Comparison of ENCODE assay signal across 20 cellular contexts in genomic region chr18:76482267-76482666, GRCh38. TPM values are rescaled to one million over a fixed set of nuclear protein-coding genes. Genes with fewer than 3 reads are reported as not detected.
A peak's percentile ranks its signal among the peaks of the same experiment; 100 is the strongest.
DNase-seq lines count a peak whose midpoint lies in the region; ATAC-seq and TF ChIP-seq lines count a peak whose summit lies in the region.
"Had no signal": no experiment of that assay in that cellular context is flagged by ENCODE, and none has a peak within 500 bp of the region (broad histone marks: within the 10 kb centered on the region; RNA-seq: fewer than 3 reads in every experiment).

No MANE protein-coding gene starts in this region.

- no peaks in the 10 kb centered on the region for H3K9me3 ChIP-seq in hepatocyte (ENCODE audit: low read depth)
- H3K9me3 ChIP-seq: BLaER1 treated with 17β-estradiol and CSF1 and Interleukin-3, amounts not matched to agents 10 nM and 100 nM had no signal

- no peak overlapping the region for H3K4me2 ChIP-seq in GM23338
- no peak overlapping the region for H3K4me2 ChIP-seq in hepatocyte

- H3K36me3 Mint-ChIP-seq in GM23338 (ENCODE audit: low read depth) (no peaks in the 10 kb centered on the region), nephron progenitor cell (ENCODE audit: low read depth) (peaks cover 51% of the 10 kb centered on the region)

- no peak overlapping the region for H3K27ac ChIP-seq in GM23338 (ENCODE audit: low read depth)
- peak overlapping the region; percentile 63 for H3K27ac ChIP-seq in hepatocyte
- H3K27ac ChIP-seq: BLaER1 treated with 17β-estradiol and CSF1 and Interleukin-3, amounts not matched to agents 10 nM and 100 nM; GM23248; HL-60 had no signal

- H3K27me3 Mint-ChIP-seq in GM23338 (ENCODE audit: insufficient read depth, low read depth, poor library complexity) (peaks cover 8% of the 10 kb centered on the region), nephron progenitor cell (ENCODE audit: low read depth, poor library complexity) (no peaks in the 10 kb centered on the region)
- H3K27me3 Mint-ChIP-seq: B cell had no signal

- H3K27me3 ChIP-seq in GM23338 (ENCODE audit: insufficient read depth) (no peaks in the 10 kb centered on the region), hepatocyte (no peaks in the 10 kb centered on the region)
- H3K27me3 ChIP-seq: BLaER1 treated with 17β-estradiol and CSF1 and Interleukin-3, amounts not matched to agents 10 nM and 100 nM had no signal

- no peaks in the 10 kb centered on the region for H4K20me1 ChIP-seq in GM23338 (replicated peaks; ENCODE audit: insufficient read depth)
- H4K20me1 ChIP-seq in hepatocyte (ENCODE audit: insufficient read depth, poor library complexity, severe bottlenecking), result peaks cover 82% of the 10 kb centered on the region

- no peak overlapping the region for H3K4me3 ChIP-seq in GM23338
- H3K4me3 ChIP-seq in hepatocyte, result no peak overlapping the region
- H3K4me3 ChIP-seq: BLaER1 treated with 17β-estradiol and CSF1 and Interleukin-3, amounts not matched to agents 10 nM and 100 nM; GM23248; K562 had no signal

- H3K79me2 ChIP-seq in GM23338 (replicated peaks; ENCODE audit: insufficient read depth) (peaks cover 53% of the 10 kb centered on the region), hepatocyte (peaks cover 97% of the 10 kb centered on the region)

- H3K36me3 ChIP-seq in GM23338 (ENCODE audit: insufficient read depth) (no peaks in the 10 kb centered on the region), hepatocyte (replicated peaks; ENCODE audit: insufficient read depth, low read depth) (no peaks in the 10 kb centered on the region)

- H3K4me1 ChIP-seq in GM23338 (ENCODE audit: insufficient read depth) (peaks cover 31% of the 10 kb centered on the region), hepatocyte (ENCODE audit: insufficient read depth) (peaks cover 33% of the 10 kb centered on the region)

- DNase-seq in GM23338 (ENCODE audit: low spot score) (no peak), hepatocyte (ENCODE audit: low spot score) (no peak), nephron progenitor cell (no peak), sciatic nerve (ENCODE audit: low spot score) (peak; percentile 25), DMS153 treated with DMSO at 0.1 percent for 48 hours (lab: John Stamatoyannopoulos, UW; ENCODE audit: unreplicated experiment) (no peak), DMS114 treated with DMSO at 0.1 percent for 48 hours (lab: John Stamatoyannopoulos, UW; ENCODE audit: unreplicated experiment) (no peak), DMS 273 (lab: John Stamatoyannopoulos, UW; ENCODE audit: unreplicated experiment) (no peak)
- DNase-seq: Calu3, DMS 273 treated with DMSO at 0.1 percent for 48 hours, DMS79, GDM1, GM23248, HCEC 1CT, IMR-90 had no signal

- H3K4me3 Mint-ChIP-seq in GM23338 (no peak overlapping the region), nephron progenitor cell (no peak overlapping the region)
- H3K4me3 Mint-ChIP-seq: B cell; CD8-positive, alpha-beta T cell had no signal

- ATAC-seq in GM23338 (peak; percentile 24; the same call in 1 of the 3 replicates), sciatic nerve (no peak), HG02885 (IDR thresholded peaks at IDR 0.05; ENCODE audit: poor library complexity, unreplicated experiment) (no peak)
- ATAC-seq: CD8-positive, alpha-beta T cell; K562 had no signal

- no peaks in the 10 kb centered on the region for H3F3A ChIP-seq in GM23338 (replicated peaks; ENCODE audit: low read depth)

- H3K27ac Mint-ChIP-seq in GM23338 (no peak overlapping the region), nephron progenitor cell (peak overlapping the region; percentile 50)
- H3K27ac Mint-ChIP-seq: B cell; CD8-positive, alpha-beta T cell had no signal

- intact Hi-C loops in sciatic nerve (cut with DNase I), result no loop called here

- H3K9me3 Mint-ChIP-seq in GM23338 (no peaks in the 10 kb centered on the region), nephron progenitor cell (no peaks in the 10 kb centered on the region)
- H3K9me3 Mint-ChIP-seq: CD8-positive, alpha-beta T cell had no signal

- 96% methylated on average over 13 of the region's 13 CpGs for whole genome bisulfite sequencing in hepatocyte (ENCODE audit: low lambda C conversion rate, missing lambda C conversion rate)

- H2AFZ ChIP-seq in GM23338, result no peak overlapping the region
- no peak overlapping the region for H2AFZ ChIP-seq in hepatocyte
- H2AFZ ChIP-seq: GM23248 had no signal

- TF ChIP-seq CTCF in GM23338 (conservative IDR thresholded peaks at IDR 0.05; ENCODE audit: low read depth in 2 of 2) (no peak), hepatocyte (IDR thresholded peaks at IDR 0.05; ENCODE audit: poor library complexity) (no peak), nephron progenitor cell (IDR thresholded peaks at IDR 0.05) (no peak)

- H3K9me2 ChIP-seq in GM23338 (ENCODE audit: insufficient read depth), result no peaks in the 10 kb centered on the region
- H3K9me2 ChIP-seq in hepatocyte (replicated peaks; ENCODE audit: insufficient read depth), result no peaks in the 10 kb centered on the region

- peaks cover 65% of the 10 kb centered on the region for H3K4me1 Mint-ChIP-seq in GM23338
- H3K4me1 Mint-ChIP-seq in nephron progenitor cell, result peaks cover 95% of the 10 kb centered on the region

TF ChIP-seq in GM23338, 12 proteins besides CTCF, POLR2A, EP300 and RAD21 (continues in another document):
- TF ChIP-seq, protein P1, sequence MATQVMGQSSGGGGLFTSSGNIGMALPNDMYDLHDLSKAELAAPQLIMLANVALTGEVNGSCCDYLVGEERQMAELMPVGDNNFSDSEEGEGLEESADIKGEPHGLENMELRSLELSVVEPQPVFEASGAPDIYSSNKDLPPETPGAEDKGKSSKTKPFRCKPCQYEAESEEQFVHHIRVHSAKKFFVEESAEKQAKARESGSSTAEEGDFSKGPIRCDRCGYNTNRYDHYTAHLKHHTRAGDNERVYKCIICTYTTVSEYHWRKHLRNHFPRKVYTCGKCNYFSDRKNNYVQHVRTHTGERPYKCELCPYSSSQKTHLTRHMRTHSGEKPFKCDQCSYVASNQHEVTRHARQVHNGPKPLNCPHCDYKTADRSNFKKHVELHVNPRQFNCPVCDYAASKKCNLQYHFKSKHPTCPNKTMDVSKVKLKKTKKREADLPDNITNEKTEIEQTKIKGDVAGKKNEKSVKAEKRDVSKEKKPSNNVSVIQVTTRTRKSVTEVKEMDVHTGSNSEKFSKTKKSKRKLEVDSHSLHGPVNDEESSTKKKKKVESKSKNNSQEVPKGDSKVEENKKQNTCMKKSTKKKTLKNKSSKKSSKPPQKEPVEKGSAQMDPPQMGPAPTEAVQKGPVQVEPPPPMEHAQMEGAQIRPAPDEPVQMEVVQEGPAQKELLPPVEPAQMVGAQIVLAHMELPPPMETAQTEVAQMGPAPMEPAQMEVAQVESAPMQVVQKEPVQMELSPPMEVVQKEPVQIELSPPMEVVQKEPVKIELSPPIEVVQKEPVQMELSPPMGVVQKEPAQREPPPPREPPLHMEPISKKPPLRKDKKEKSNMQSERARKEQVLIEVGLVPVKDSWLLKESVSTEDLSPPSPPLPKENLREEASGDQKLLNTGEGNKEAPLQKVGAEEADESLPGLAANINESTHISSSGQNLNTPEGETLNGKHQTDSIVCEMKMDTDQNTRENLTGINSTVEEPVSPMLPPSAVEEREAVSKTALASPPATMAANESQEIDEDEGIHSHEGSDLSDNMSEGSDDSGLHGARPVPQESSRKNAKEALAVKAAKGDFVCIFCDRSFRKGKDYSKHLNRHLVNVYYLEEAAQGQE (IDR thresholded peaks at IDR 0.05; ENCODE audit: unreplicated experiment), result no peak
- TF ChIP-seq ZNF331 (CRISPR knock-in tag; IDR thresholded peaks at IDR 0.05; ENCODE audit: low read depth) (no peak), POLR2AphosphoS5 (IDR thresholded peaks at IDR 0.05; ENCODE audit: low read depth) (no peak), STAT1 (IDR thresholded peaks at IDR 0.05; ENCODE audit: unreplicated experiment) (no peak), JUNB (IDR thresholded peaks at IDR 0.05; ENCODE audit: unreplicated experiment) (no peak)

RNA-seq across cellular contexts. Expression of gene ZNF516, which starts 12.8 kb away (rescaled TPM):
- 13.5 and 24.2 TPM in 2 replicates for total RNA-seq in GM23338 (2014; rRNA removed; shearing (Covaris generic))
- 11.9 and 12.2 TPM in 2 replicates for polyA plus RNA-seq in GM23338 (2016; fragmentation: Nextera tagmentation; extraction: Ambion mirVana)
- total RNA-seq in hepatocyte, result 19.8 and 29.2 TPM in 2 replicates
- polyA plus RNA-seq in hepatocyte, result 18.2 and 22.7 TPM in 2 replicates
- 53.5 TPM for total RNA-seq in sciatic nerve
